In genomic region chr11:19351426-19351825, GRCh38 we compare ENCODE assay signal across 23 cellular contexts.
DNase-seq lines count a peak whose midpoint lies in the region; FAIRE-seq and TF ChIP-seq lines count a peak whose summit lies in the region.
"Had no signal": no experiment of that assay in that cellular context is flagged by ENCODE, and none has a peak within 500 bp of the region (broad histone marks: within the 10 kb centered on the region; RNA-seq: fewer than 3 reads in every experiment).

No MANE protein-coding gene starts in this region.

- peak overlapping the region; percentile 100 for H3K27ac ChIP-seq in SJCRH30
- H3K27ac ChIP-seq in coronary artery = no peak overlapping the region
- H3K27ac ChIP-seq: A549, BLaER1, C4-2B had no signal

- H3K4me1 Mint-ChIP-seq in neural crest cell = peaks cover 44% of the 10 kb centered on the region
- H3K4me1 Mint-ChIP-seq in activated naive CD8-positive, alpha-beta T cell treated with anti-CD3 and anti-CD28 coated beads for 36 hours = no peaks in the 10 kb centered on the region
- H3K4me1 Mint-ChIP-seq: B cell; CD4-positive, CD25-positive, alpha-beta regulatory T cell had no signal

- H3K27me3 Mint-ChIP-seq in neural crest cell (ENCODE audit: low read depth) = peaks cover 50% of the 10 kb centered on the region
- peaks cover 56% of the 10 kb centered on the region for H3K27me3 Mint-ChIP-seq in activated naive CD8-positive, alpha-beta T cell treated with anti-CD3 and anti-CD28 coated beads for 36 hours

- FAIRE-seq in urothelium cell line (lab: Jason Lieb, UNC) = no peak
- FAIRE-seq: A549, G401.6, GM12892, H54 had no signal

- no peaks in the 10 kb centered on the region for H3K36me3 Mint-ChIP-seq in neural crest cell (ENCODE audit: low read depth)
- no peaks in the 10 kb centered on the region for H3K36me3 Mint-ChIP-seq in activated naive CD8-positive, alpha-beta T cell treated with anti-CD3 and anti-CD28 coated beads for 36 hours
- H3K36me3 Mint-ChIP-seq: CD4-positive, CD25-positive, alpha-beta regulatory T cell; CD8-positive, alpha-beta T cell had no signal

- no peaks in the 10 kb centered on the region for H3K9me3 Mint-ChIP-seq in neural crest cell
- H3K9me3 Mint-ChIP-seq in activated naive CD8-positive, alpha-beta T cell treated with anti-CD3 and anti-CD28 coated beads for 36 hours = no peaks in the 10 kb centered on the region
- H3K9me3 Mint-ChIP-seq: CD8-positive, alpha-beta T cell; HFFc6 had no signal

- H3K27ac Mint-ChIP-seq in neural crest cell (ENCODE audit: unreplicated experiment) = peak overlapping the region; percentile 2
- no peak overlapping the region for H3K27ac Mint-ChIP-seq in activated naive CD8-positive, alpha-beta T cell treated with anti-CD3 and anti-CD28 coated beads for 36 hours
- H3K27ac Mint-ChIP-seq: B cell; CD8-positive, alpha-beta T cell; HFFc6 had no signal

- peaks cover 53% of the 10 kb centered on the region for H3K4me1 ChIP-seq in SJCRH30
- H3K4me1 ChIP-seq in skeletal muscle satellite cell (ENCODE audit: control insufficient read depth, insufficient read depth, low read length) = peaks cover 90% of the 10 kb centered on the region
- H3K4me1 ChIP-seq: HAP-1 had no signal

- H3K9ac ChIP-seq in skeletal muscle satellite cell (ENCODE audit: low read depth, low read length) = peak overlapping the region; percentile 72
- H3K9ac ChIP-seq: BLaER1 had no signal

- H3K4me3 ChIP-seq in SJCRH30 (peak overlapping the region; percentile 80), coronary artery (no peak overlapping the region), skeletal muscle satellite cell (ENCODE audit: low read length) (peak overlapping the region; percentile 63)
- H3K4me3 ChIP-seq: A549, BLaER1, HAP-1 had no signal

- DNase-seq in SJCRH30 (peak; percentile 57 to 78), coronary artery (ENCODE audit: low spot score) (peak; percentile 8), neural crest cell (ENCODE audit: low read depth, low spot score) (no peak), NCI-H2029 treated with DMSO at 0.1 percent for 48 hours (lab: John Stamatoyannopoulos, UW) (no peak), urothelium cell line (ENCODE audit: low spot score) (no peak)
- DNase-seq in activated naive CD8-positive, alpha-beta T cell treated with anti-CD3 and anti-CD28 coated beads for 36 hours = no peak
- DNase-seq: 8988T; Caco-2; CD4-positive, CD25-positive, alpha-beta regulatory T cell; CD8-positive, alpha-beta T cell; DMS153; DND-41; GOT3; HFFc6 had no signal

- no peak overlapping the region for H3K4me3 Mint-ChIP-seq in neural crest cell
- no peak overlapping the region for H3K4me3 Mint-ChIP-seq in activated naive CD8-positive, alpha-beta T cell treated with anti-CD3 and anti-CD28 coated beads for 36 hours
- H3K4me3 Mint-ChIP-seq: B cell; CD4-positive, CD25-positive, alpha-beta regulatory T cell; CD8-positive, alpha-beta T cell; HFFc6 had no signal

- H3K4me2 ChIP-seq in skeletal muscle satellite cell (ENCODE audit: low read length) = peak overlapping the region; percentile 79
- H3K4me2 ChIP-seq: A549, BLaER1 had no signal

- no peaks in the 10 kb centered on the region for H3K36me3 ChIP-seq in SJCRH30
- no peaks in the 10 kb centered on the region for H3K36me3 ChIP-seq in skeletal muscle satellite cell (ENCODE audit: insufficient read depth, low read length)
- H3K36me3 ChIP-seq: BLaER1, HAP-1 had no signal

- H3K9me3 ChIP-seq in SJCRH30 (replicated peaks) (no peaks in the 10 kb centered on the region), skeletal muscle satellite cell (replicated peaks; ENCODE audit: low read length) (no peaks in the 10 kb centered on the region)
- H3K9me3 ChIP-seq: A549, BLaER1, Caco-2, HAP-1 had no signal

- TF ChIP-seq CTCF in coronary artery (IDR thresholded peaks at IDR 0.05) = no peak
- TF ChIP-seq CTCF in neural crest cell (conservative IDR thresholded peaks at IDR 0.05) = no peak

- H3K27me3 ChIP-seq in SJCRH30 (no peaks in the 10 kb centered on the region), skeletal muscle satellite cell (ENCODE audit: control insufficient read depth, insufficient read depth, low read length) (no peaks in the 10 kb centered on the region)

Comparison
In these comparisons a context has a peak if more than half of its experiments do, and no peak if none do; other contexts are left out.
1. DNase-seq: peak in SJCRH30 (2 of 2) and coronary artery (single experiment); none in neural crest cell (single experiment), NCI-H2029 treated with DMSO at 0.1 percent for 48 hours (single experiment), urothelium cell line (single experiment) and activated naive CD8-positive, alpha-beta T cell treated with anti-CD3 and anti-CD28 coated beads for 36 hours (single experiment).